Comparison of ENCODE assay signal across 8 cellular contexts in genomic region chr6:82040405-82041221, GRCh38.
A peak's percentile ranks its signal among the peaks of the same experiment; 100 is the strongest.
DNase-seq lines count a peak whose midpoint lies in the region; ATAC-seq and TF ChIP-seq lines count a peak whose summit lies in the region.

No MANE protein-coding gene starts in this region.

- peaks cover 0 to 13% (median 4%) of the 10 kb centered on the region in 5 donors for H3K27me3 Mint-ChIP-seq in naive thymus-derived CD4-positive, alpha-beta T cell

- H3K4me1 Mint-ChIP-seq in naive thymus-derived CD4-positive, alpha-beta T cell, result no peaks in the 10 kb centered on the region

- ATAC-seq in GM21515 (IDR thresholded peaks at IDR 0.05; ENCODE audit: unreplicated experiment), result peak; percentile 85
- peak; percentile 38 for ATAC-seq in naive thymus-derived CD4-positive, alpha-beta T cell

- no peak overlapping the region for H3K4me3 Mint-ChIP-seq in naive thymus-derived CD4-positive, alpha-beta T cell

- CTCF ChIA-PET in naive thymus-derived CD4-positive, alpha-beta T cell (lab: Charles Lee), result no interaction called here

- no peaks in the 10 kb centered on the region for H3K9me3 ChIP-seq in naive thymus-derived CD4-positive, alpha-beta T cell (ENCODE audit: control insufficient read depth in 2 of 3, low read length in 3 of 3)

- H3K27ac ChIP-seq in naive thymus-derived CD4-positive, alpha-beta T cell (ENCODE audit: low read depth, low read length), result no peak overlapping the region

- no peaks in the 10 kb centered on the region for H3K36me3 ChIP-seq in naive thymus-derived CD4-positive, alpha-beta T cell (ENCODE audit: control insufficient read depth in 2 of 3, insufficient read depth in 3 of 3, low read length in 3 of 3)

- intact Hi-C loops in naive thymus-derived CD4-positive, alpha-beta T cell (cut with micrococcal nuclease), result loop anchor here (5.0 to 10.0 kb wide), 3 partner anchors 1433 to 1908 kb away; no protein-coding TSS in a partner anchor
- intact Hi-C loops in posterior vena cava (cut with DNase I), result loop anchor here in 1 of 2 donors (2.0 kb wide), 1 partner anchor 16 kb away; no protein-coding TSS in a partner anchor

- H3K36me3 Mint-ChIP-seq in naive thymus-derived CD4-positive, alpha-beta T cell, result no peaks in the 10 kb centered on the region

- no peak for TF ChIP-seq POLR2A in erythroblast (IDR thresholded peaks at IDR 0.05; ENCODE audit: low read length)

- no peaks in the 10 kb centered on the region for H3K4me1 ChIP-seq in naive thymus-derived CD4-positive, alpha-beta T cell (ENCODE audit: control insufficient read depth in 2 of 2, insufficient read depth in 2 of 2, low read length in 2 of 2)

- H3K27ac Mint-ChIP-seq in naive thymus-derived CD4-positive, alpha-beta T cell, result no peak overlapping the region

- H3K9me3 Mint-ChIP-seq in naive thymus-derived CD4-positive, alpha-beta T cell, result peaks cover 0 to 2% (median 0%) of the 10 kb centered on the region in 11 donors

- H3K4me3 ChIP-seq in naive thymus-derived CD4-positive, alpha-beta T cell (ENCODE audit: low read length), result no peak overlapping the region

- H3K27me3 ChIP-seq in naive thymus-derived CD4-positive, alpha-beta T cell (ENCODE audit: control insufficient read depth in 2 of 2, insufficient read depth in 2 of 2, low read length in 2 of 2), result no peaks in the 10 kb centered on the region

- POLR2A ChIA-PET in naive thymus-derived CD4-positive, alpha-beta T cell (lab: Charles Lee), result no interaction called here

- DNase-seq in NCI-H524 (lab: John Stamatoyannopoulos, UW), result peak; percentile 6 to 54
- no peak for DNase-seq in NCI-H524 treated with DMSO at 0.1 percent for 48 hours (lab: John Stamatoyannopoulos, UW)
- DNase-seq in HPDE6-E6E7 (ENCODE audit: extremely low spot score), result peak; percentile 49
- peak; percentile 68 for DNase-seq in RPMI7951 (ENCODE audit: low read depth)
- DNase-seq in erythroblast (lab: John Stamatoyannopoulos, UW), result peak; percentile 2 to 49
- DNase-seq in naive thymus-derived CD4-positive, alpha-beta T cell, result no peak
- no peak for DNase-seq in posterior vena cava (ENCODE audit: low spot score)

Comparison
In these comparisons a context has a peak if more than half of its experiments do, and no peak if none do; other contexts are left out.
1. DNase-seq: peak in NCI-H524 (2 of 2), HPDE6-E6E7 (single experiment), RPMI7951 (single experiment) and erythroblast (2 of 2); none in NCI-H524 treated with DMSO at 0.1 percent for 48 hours (single experiment), naive thymus-derived CD4-positive, alpha-beta T cell (0 of 9) and posterior vena cava (single experiment).